Comparison of ENCODE assay signal across 8 cellular contexts in the genomic region with DNA sequence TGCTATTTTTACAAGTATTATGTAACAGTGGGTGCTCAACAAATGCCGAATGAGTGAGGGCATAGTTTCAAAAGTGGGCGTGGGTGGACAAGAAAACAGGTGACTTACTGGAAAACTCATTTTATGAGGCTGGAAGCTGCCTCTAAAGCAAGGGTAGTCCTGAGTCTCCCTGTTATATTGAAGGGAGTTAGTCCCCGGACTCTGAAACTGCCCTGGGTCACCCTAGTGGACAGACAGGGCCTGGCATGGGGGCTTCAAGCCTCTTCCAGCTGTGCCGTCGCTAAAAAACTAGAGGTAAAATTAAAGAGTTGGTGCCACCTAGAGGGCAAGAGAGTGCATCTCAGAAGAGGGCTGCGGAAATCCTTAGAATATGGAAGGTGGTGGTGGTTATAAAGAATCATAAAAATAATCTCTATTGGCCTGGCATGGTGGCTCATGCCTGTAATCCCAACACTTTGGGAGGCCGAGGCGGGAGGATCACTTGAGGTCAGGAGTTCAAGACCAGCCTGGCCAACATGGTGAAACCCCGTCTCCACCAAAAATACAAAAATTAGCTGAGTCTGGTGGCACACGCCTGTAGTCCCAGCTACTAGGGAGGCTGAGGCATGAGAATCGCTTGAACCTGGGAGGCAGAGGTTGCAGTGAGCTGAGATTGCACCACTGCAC. TPM values are rescaled to one million over a fixed set of nuclear protein-coding genes. Genes with fewer than 3 reads are reported as not detected.
DNase-seq lines count a peak whose midpoint lies in the region; ATAC-seq and TF ChIP-seq lines count a peak whose summit lies in the region.
"Not testable (repeated sequence)": the region's sequence is repeated elsewhere in the genome, so short reads cannot be mapped to it uniquely, and the experiment has no call there.

No MANE protein-coding gene starts in this region.

- H3K36me3 Mint-ChIP-seq in activated CD4-positive, alpha-beta T cell treated with anti-CD3 and anti-CD28 coated beads for 36 hours (ENCODE audit: low read depth): not testable (repeated sequence)
- peaks cover 20% of the 10 kb centered on the region for H3K36me3 Mint-ChIP-seq in central memory CD8-positive, alpha-beta T cell (ENCODE audit: insufficient read depth)

- not testable (repeated sequence) for H3K27me3 Mint-ChIP-seq in activated CD4-positive, alpha-beta T cell treated with anti-CD3 and anti-CD28 coated beads for 36 hours; central memory CD8-positive, alpha-beta T cell

- not testable (repeated sequence) for H3K36me3 ChIP-seq in kidney epithelial cell (ENCODE audit: control insufficient read depth, insufficient read depth, low read length)

- TF ChIP-seq CTCF in AG09309 (IDR thresholded peaks at IDR 0.05; ENCODE audit: control insufficient read depth, insufficient read depth, low read depth, low read length, missing control alignments): peak; percentile 92
- peak; percentile 96 for TF ChIP-seq CTCF in kidney epithelial cell (IDR thresholded peaks at IDR 0.05; ENCODE audit: insufficient read depth, low read length, poor library complexity, severe bottlenecking)

- POLR2A ChIA-PET in activated CD4-positive, alpha-beta T cell treated with anti-CD3 and anti-CD28 coated beads for 36 hours (lab: Charles Lee): interaction anchor here (0.7 to 1.1 kb wide), 3 partner anchors 42 to 71 kb away, joined by 3 to 8 read pairs (median 3); no protein-coding TSS in a partner anchor

- intact Hi-C loops in activated CD4-positive, alpha-beta T cell treated with anti-CD3 and anti-CD28 coated beads for 36 hours (cut with DNase I, micrococcal nuclease): loop anchor here (1.0 to 10.0 kb wide), 8 partner anchors 62 to 628 kb away; a partner anchor contains a TSS

- CTCF ChIA-PET in activated CD4-positive, alpha-beta T cell treated with anti-CD3 and anti-CD28 coated beads for 36 hours (lab: Charles Lee): interaction anchor here (0.7 to 8.2 kb wide), 55 partner anchors 10 to 565 kb away, joined by 3 to 97 read pairs (median 4); a partner anchor contains a TSS

- not testable (repeated sequence) for H3K4me3 Mint-ChIP-seq in activated CD4-positive, alpha-beta T cell treated with anti-CD3 and anti-CD28 coated beads for 36 hours; central memory CD8-positive, alpha-beta T cell

- peak; percentile 52 for ATAC-seq in GM18909 (IDR thresholded peaks at IDR 0.05; ENCODE audit: poor library complexity, unreplicated experiment)
- peak; percentile 74 for ATAC-seq in activated CD4-positive, alpha-beta T cell treated with anti-CD3 and anti-CD28 coated beads for 36 hours
- peak; percentile 51 for ATAC-seq in central memory CD8-positive, alpha-beta T cell (replicated peaks; ENCODE audit: extremely low read depth, poor library complexity, severe bottlenecking)

- H3K27ac Mint-ChIP-seq in activated CD4-positive, alpha-beta T cell treated with anti-CD3 and anti-CD28 coated beads for 36 hours: peak overlapping the region; percentile 49
- H3K27ac Mint-ChIP-seq in central memory CD8-positive, alpha-beta T cell (ENCODE audit: low read depth): not testable (repeated sequence)

- not testable (repeated sequence) for H3K27me3 ChIP-seq in kidney epithelial cell (ENCODE audit: control insufficient read depth, insufficient read depth, low read length)

- not testable (repeated sequence) for H3K9me3 Mint-ChIP-seq in activated CD4-positive, alpha-beta T cell treated with anti-CD3 and anti-CD28 coated beads for 36 hours (ENCODE audit: low read depth); central memory CD8-positive, alpha-beta T cell

- H3K4me1 Mint-ChIP-seq in activated CD4-positive, alpha-beta T cell treated with anti-CD3 and anti-CD28 coated beads for 36 hours: peaks cover 25% of the 10 kb centered on the region
- peaks cover 27% of the 10 kb centered on the region for H3K4me1 Mint-ChIP-seq in central memory CD8-positive, alpha-beta T cell

- not testable (repeated sequence) for H3K4me3 ChIP-seq in AG09309 (ENCODE audit: control insufficient read depth, low read depth, low read length); kidney epithelial cell (ENCODE audit: low read depth, low read length)

- DNase-seq in AG09309 (ENCODE audit: low read depth): peak; percentile 70
- peak; percentile 81 for DNase-seq in HK-2 (ENCODE audit: unreplicated experiment)
- DNase-seq in NCI-H748 (lab: John Stamatoyannopoulos, UW; ENCODE audit: unreplicated experiment): peak; percentile 84
- DNase-seq in activated CD4-positive, alpha-beta T cell treated with anti-CD3 and anti-CD28 coated beads for 36 hours: peak; percentile 83
- DNase-seq in central memory CD8-positive, alpha-beta T cell (ENCODE audit: low spot score in 2 of 2): peak; percentile 36 to 61
- DNase-seq in kidney epithelial cell (ENCODE audit: low read depth): peak; percentile 58
- DNase-seq in stimulated activated CD4-positive, alpha-beta T cell treated with anti-CD3 and anti-CD28 coated beads, Interleukin-12 subunit alpha, Interleukin-12 subunit beta, amount 100 ng/mL, for 24 hours (ENCODE audit: low read depth in 2 of 2): peak; percentile 39 to 45

RNA-seq across cellular contexts. Expression of a gene that starts 3.6 kb away (rescaled TPM):
- 100 to 1,000 TPM; 120 to 142 TPM for total RNA-seq in activated CD4-positive, alpha-beta T cell treated with anti-CD3 and anti-CD28 coated beads for 36 hours
- total RNA-seq in kidney epithelial cell: 159 and 173 TPM in 2 replicates

RNA-seq across cellular contexts. Expression of a gene that starts 32.9 kb away (rescaled TPM):
- 10 to 100 TPM; 43.1 to 56.7 TPM for total RNA-seq in activated CD4-positive, alpha-beta T cell treated with anti-CD3 and anti-CD28 coated beads for 36 hours
- total RNA-seq in kidney epithelial cell: 30.1 and 31.4 TPM in 2 replicates
